Comparison of ENCODE assay signal across 8 cellular contexts in genomic region chr20:61980647-61981583, GRCh38.
DNase-seq lines count a peak whose midpoint lies in the region; ATAC-seq and TF ChIP-seq lines count a peak whose summit lies in the region.

No MANE protein-coding gene starts in this region.

- intact Hi-C loops in A673 (cut with micrococcal nuclease; ENCODE audit: unreplicated experiment) = no loop called here

- H2AFZ ChIP-seq in GM23248 = no peak overlapping the region

- H3K36me3 ChIP-seq in A673 (ENCODE audit: insufficient read depth, low read length, poor library complexity, severe bottlenecking) = no peaks in the 10 kb centered on the region
- H3K36me3 ChIP-seq in GM23248 (ENCODE audit: low read depth) = no peaks in the 10 kb centered on the region
- no peaks in the 10 kb centered on the region for H3K36me3 ChIP-seq in cardiac muscle cell
- peaks cover 0 to 70% (median 0%) of the 10 kb centered on the region in 3 donors for H3K36me3 ChIP-seq in tibial nerve

- H3K27ac ChIP-seq in A673 (ENCODE audit: low read depth, low read length, poor library complexity, severe bottlenecking) = no peak overlapping the region
- H3K27ac ChIP-seq in GM23248 = no peak overlapping the region
- no peak overlapping the region for H3K27ac ChIP-seq in cardiac muscle cell
- no peak overlapping the region for H3K27ac ChIP-seq in tibial nerve

- no peaks in the 10 kb centered on the region for H3K79me2 ChIP-seq in GM23248 (ENCODE audit: insufficient read depth)

- no peak for TF ChIP-seq POLR2A in tibial nerve (IDR thresholded peaks at IDR 0.05)

- H3K4me1 ChIP-seq in A673 (ENCODE audit: insufficient read depth, low read length, poor library complexity, severe bottlenecking) = no peaks in the 10 kb centered on the region
- H3K4me1 ChIP-seq in GM23248 (ENCODE audit: insufficient read depth) = no peaks in the 10 kb centered on the region
- H3K4me1 ChIP-seq in cardiac muscle cell (ENCODE audit: low read depth) = no peaks in the 10 kb centered on the region
- peaks cover 0 to 3% (median 0%) of the 10 kb centered on the region in 4 donors for H3K4me1 ChIP-seq in tibial nerve

- in situ Hi-C loops in GM23248 (cut with MboI) = no loop called here

- H3K27me3 ChIP-seq in A673 (replicated peaks; ENCODE audit: insufficient read depth, low read depth, low read length, poor library complexity) (no peaks in the 10 kb centered on the region), GM23248 (replicated peaks; ENCODE audit: insufficient read depth) (no peaks in the 10 kb centered on the region), cardiac muscle cell (no peaks in the 10 kb centered on the region), tibial nerve (no peaks in the 10 kb centered on the region)

- H3K4me2 ChIP-seq in GM23248 (ENCODE audit: unreplicated experiment) = no peak overlapping the region

- H3K9me2 ChIP-seq in GM23248 (ENCODE audit: insufficient read depth) = no peaks in the 10 kb centered on the region

- no peak for ATAC-seq in GM18868 (IDR thresholded peaks at IDR 0.05; ENCODE audit: unreplicated experiment)
- ATAC-seq in GM18858 (IDR thresholded peaks at IDR 0.05; ENCODE audit: unreplicated experiment) = no peak

- H3K9me3 ChIP-seq in A673 (ENCODE audit: low read depth, low read length, poor library complexity, severe bottlenecking) (no peaks in the 10 kb centered on the region), GM23248 (ENCODE audit: low read depth) (no peaks in the 10 kb centered on the region), cardiac muscle cell (ENCODE audit: low read depth) (no peaks in the 10 kb centered on the region), tibial nerve (no peaks in the 10 kb centered on the region)

- POLR2A ChIA-PET in A673 (lab: Charles Lee; ENCODE audit: low non-redundant PET) = no interaction called here

- no TSS peak for BruUV-seq in A673 (replicated peaks; lab: Mats Ljungman, UMichigan)

- CTCF ChIA-PET in A673 (lab: Charles Lee) = no interaction called here

- H4K20me1 ChIP-seq in GM23248 (ENCODE audit: insufficient read depth) = no peaks in the 10 kb centered on the region

- no peak for DNase-seq in A673 (ENCODE audit: low spot score)
- peak; percentile 24 for DNase-seq in GM23248
- peak; percentile 52 for DNase-seq in SW480 (ENCODE audit: low spot score)
- peak; percentile 15 to 36 for DNase-seq in cardiac muscle cell (ENCODE audit: low read depth in 1 of 2, low spot score in 1 of 2)
- DNase-seq in tibial nerve (ENCODE audit: low spot score in 2 of 2) = peak in 1 of 2 donors; percentile 12
- no peak for DNase-seq in activated CD8-positive, alpha-beta memory T cell treated with anti-CD3 and anti-CD28 coated beads for 24 hours

- TF ChIP-seq CTCF in A673 (conservative IDR thresholded peaks at IDR 0.05; ENCODE audit: low read depth, low read length) (0 out of 2 replicates have a peak, but pooled peaks have one; percentile 28), cardiac muscle cell (IDR thresholded peaks at IDR 0.05; ENCODE audit: low read depth, low read length) (peak; percentile 30), tibial nerve (IDR thresholded peaks at IDR 0.05) (peak; percentile 8 to 58 (median 34))

- H3K9ac ChIP-seq in GM23248 = no peak overlapping the region

- H3K4me3 ChIP-seq in A673 (ENCODE audit: low read depth, low read length, poor library complexity, severe bottlenecking) = no peak overlapping the region
- H3K4me3 ChIP-seq in GM23248 = no peak overlapping the region
- H3K4me3 ChIP-seq in cardiac muscle cell = no peak overlapping the region
- H3K4me3 ChIP-seq in tibial nerve = no peak overlapping the region

- no peaks in the 10 kb centered on the region for H3F3A ChIP-seq in GM23248 (ENCODE audit: insufficient read depth)

- 92 to 93% methylated on average over 21 to 22 of the region's 22 CpGs for WGBS in GM23248 (ENCODE audit: low coverage in 1 of 2, low lambda C conversion rate in 2 of 2, missing lambda C conversion rate in 2 of 2), 2 experiments
- WGBS in tibial nerve, 2 donors = 78 to 80% methylated on average over 18 to 22 of the region's 22 CpGs

- no peak for TF ChIP-seq EP300 in tibial nerve (IDR thresholded peaks at IDR 0.05)

Comparison
In these comparisons a context has a peak if more than half of its experiments do, and no peak if none do; other contexts are left out.
1. DNase-seq: peak in GM23248 (single experiment), SW480 (single experiment) and cardiac muscle cell (2 of 2); none in A673 (single experiment) and activated CD8-positive, alpha-beta memory T cell treated with anti-CD3 and anti-CD28 coated beads for 24 hours (single experiment).
2. Peak in every context shown above with its lines, with median percentiles within 50 percentile points of each other: CTCF ChIP-seq.